ENCODE assay signal across 8 cellular contexts in genomic region chr10:43128958-43129706, GRCh38. TPM values are rescaled to one million over a fixed set of nuclear protein-coding genes. Genes with fewer than 3 reads are reported as not detected.
DNase-seq lines count a peak whose midpoint lies in the region; ATAC-seq lines count a peak whose summit lies in the region.

No MANE protein-coding gene starts in this region.

- H3K4me2 ChIP-seq in mesendoderm (ENCODE audit: low read length) = no peak overlapping the region

- H3K79me2 ChIP-seq in mesendoderm (ENCODE audit: control insufficient read depth, insufficient read depth, low read length) = no peaks in the 10 kb centered on the region

- H3K27ac ChIP-seq in mesendoderm (ENCODE audit: low read depth, low read length) = no peak overlapping the region

- H3K9ac ChIP-seq in mesendoderm (ENCODE audit: low read length) = no peak overlapping the region

- no peak overlapping the region for H2AK5ac ChIP-seq in mesendoderm (ENCODE audit: low read length)

- H2BK15ac ChIP-seq in mesendoderm (replicated peaks; ENCODE audit: low read depth) = no peak overlapping the region

- DNase-seq in KG1 (lab: John Stamatoyannopoulos, UW) (peak; percentile 18), amniotic epithelial cell (ENCODE audit: low read depth) (peak; percentile 98), mesendoderm (peak; percentile 7), OCI-M2 (lab: John Stamatoyannopoulos, UW; ENCODE audit: unreplicated experiment) (no peak), occipital lobe (lab: John Stamatoyannopoulos, UW) (no peak), NCI-H2107 treated with DMSO at 0.1 percent for 48 hours (lab: John Stamatoyannopoulos, UW; ENCODE audit: unreplicated experiment) (no peak)

- no CpG with 5 or more reads among the region's 6 CpGs for WGBS in mesendoderm (ENCODE audit: extremely low coverage, insufficient coverage, low lambda C conversion rate)

- peak; percentile 59 for ATAC-seq in GM18498 (IDR thresholded peaks at IDR 0.05; ENCODE audit: unreplicated experiment)
- ATAC-seq in GM21737 (IDR thresholded peaks at IDR 0.05; ENCODE audit: unreplicated experiment) = peak; percentile 59

- no peak overlapping the region for H3K4me3 ChIP-seq in mesendoderm (ENCODE audit: low read length)

- no peaks in the 10 kb centered on the region for H3K79me1 ChIP-seq in mesendoderm (ENCODE audit: low read length)

- H3K56ac ChIP-seq in mesendoderm (ENCODE audit: low read length) = no peak overlapping the region

- no peak overlapping the region for H4K8ac ChIP-seq in mesendoderm (ENCODE audit: low read depth, low read length)

- no peaks in the 10 kb centered on the region for H3K36me3 ChIP-seq in mesendoderm (ENCODE audit: control insufficient read depth, insufficient read depth, low read length)

- H2BK5ac ChIP-seq in mesendoderm (ENCODE audit: low read length) = no peak overlapping the region

- no peaks in the 10 kb centered on the region for H3K27me3 ChIP-seq in mesendoderm (ENCODE audit: insufficient read depth, low read length, poor library complexity)

- no peak overlapping the region for H4K5ac ChIP-seq in mesendoderm (ENCODE audit: low read length)

- H3K23ac ChIP-seq in mesendoderm (ENCODE audit: low read length) = no peak overlapping the region

- H3K4me1 ChIP-seq in mesendoderm (ENCODE audit: control insufficient read depth, low read depth, low read length) = no peaks in the 10 kb centered on the region

- no peak overlapping the region for H3K18ac ChIP-seq in mesendoderm (ENCODE audit: low read length)

- no peak overlapping the region for H2BK120ac ChIP-seq in mesendoderm (ENCODE audit: low read depth, low read length)

- H3K4ac ChIP-seq in mesendoderm (ENCODE audit: low read depth, low read length) = no peak overlapping the region

RNA-seq across cellular contexts. Expression of gene CSGALNACT2, which starts 9.1 kb away (rescaled TPM):
- polyA plus RNA-seq in mesendoderm (2013, experiment 1 of 2) = 6.1 TPM
- 5.9 TPM for polyA plus RNA-seq in mesendoderm (2013, experiment 2 of 2)
- 68.3 TPM for total RNA-seq in occipital lobe

RNA-seq across cellular contexts. Expression of gene RET, which starts 52.3 kb away (rescaled TPM):
- 9.2 TPM for polyA plus RNA-seq in mesendoderm (2013, experiment 1 of 2)
- 9.2 TPM for polyA plus RNA-seq in mesendoderm (2013, experiment 2 of 2)
- total RNA-seq in occipital lobe = 0.94 TPM

Comparison
In these comparisons a context has a peak if more than half of its experiments do, and no peak if none do; other contexts are left out.
1. DNase-seq: peak in KG1 (single experiment), amniotic epithelial cell (single experiment) and mesendoderm (single experiment); none in OCI-M2 (single experiment), occipital lobe (single experiment) and NCI-H2107 treated with DMSO at 0.1 percent for 48 hours (single experiment).